Comparison of ENCODE assay signal across 8 cellular contexts in genomic region chr15:101262551-101262950, GRCh38.
"Had no signal": no experiment of that assay in that cellular context is flagged by ENCODE, and none has a peak within 500 bp of the region (broad histone marks: within the 10 kb centered on the region; RNA-seq: fewer than 3 reads in every experiment).

No MANE protein-coding gene starts in this region.

- DNase-seq: H9, HCEC 1CT, KBM-7 had no signal

- H3K9me3 Mint-ChIP-seq: GM23338, H9, IgD-negative memory B cell had no signal

- H2AFZ ChIP-seq: GM23338 had no signal

- H3K4me3 Mint-ChIP-seq: GM23338, H9, IgD-negative memory B cell had no signal

- ATAC-seq: GM23338 had no signal

- H3K4me3 ChIP-seq: GM23338 had no signal

- H3K27ac Mint-ChIP-seq: GM23338, IgD-negative memory B cell had no signal

- FAIRE-seq: H1, H54, HTR-8/SVneo had no signal

- H3K4me2 ChIP-seq: GM23338 had no signal
